ENCODE assay signal across 6 cellular contexts in genomic region chr14:18964878-18965277, GRCh38. TPM values are rescaled to one million over a fixed set of nuclear protein-coding genes. Genes with fewer than 3 reads are reported as not detected.
"Had no signal": no experiment of that assay in that cellular context is flagged by ENCODE, and none has a peak within 500 bp of the region (broad histone marks: within the 10 kb centered on the region; RNA-seq: fewer than 3 reads in every experiment).

No MANE protein-coding gene starts in this region.

RNA-seq across cellular contexts. Expression of gene POTEM, which starts 2.4 kb away (rescaled TPM):
- total RNA-seq: K562, M059J, PC-3, Peyer's patch, Right ventricle myocardium superior, SJSA1 had no signal
- polyA plus RNA-seq: K562 had no signal
